20 cellular contexts compared by ENCODE assay signal in the genomic region with DNA sequence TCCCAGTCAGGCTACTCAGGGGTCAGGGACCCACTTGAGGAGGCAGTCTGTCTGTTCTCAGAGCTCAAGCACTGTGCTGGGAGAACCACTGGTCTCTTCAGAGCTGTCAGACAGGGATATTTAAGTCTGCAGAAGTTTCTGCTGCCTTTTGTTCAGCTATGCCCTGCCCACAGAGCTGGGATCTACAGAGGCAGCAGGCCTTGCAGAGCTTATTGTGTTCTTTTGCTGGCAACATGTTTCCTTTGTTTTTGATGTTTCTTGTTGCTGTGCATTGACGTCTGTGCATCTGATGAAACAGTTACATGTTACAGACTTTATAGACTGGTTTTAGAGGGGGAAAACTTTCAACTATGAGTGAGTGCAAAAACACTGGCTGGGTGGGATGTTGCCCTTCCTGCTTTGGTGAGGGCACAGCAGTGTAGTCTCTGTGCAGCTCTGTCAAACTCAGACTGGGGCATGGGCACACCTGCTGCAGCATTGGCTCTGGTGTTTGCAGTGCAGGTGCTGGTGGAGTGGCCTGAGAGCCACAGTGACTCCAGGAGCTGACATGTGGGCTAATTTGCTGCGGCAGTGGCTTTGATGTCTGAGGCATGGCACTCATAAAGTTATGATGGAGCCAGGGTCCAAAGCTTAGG. TPM values are rescaled to one million over a fixed set of nuclear protein-coding genes. Genes with fewer than 3 reads are reported as not detected.
DNase-seq lines count a peak whose midpoint lies in the region; ATAC-seq, FAIRE-seq and TF ChIP-seq lines count a peak whose summit lies in the region.
"Had no signal": no experiment of that assay in that cellular context is flagged by ENCODE, and none has a peak within 500 bp of the region (broad histone marks: within the 10 kb centered on the region; RNA-seq: fewer than 3 reads in every experiment).

No MANE protein-coding gene starts in this region.

- H2BK120ac ChIP-seq in H1 (replicated peaks; ENCODE audit: low read depth, low read length): no peak overlapping the region

- H3K14ac ChIP-seq in H1 (ENCODE audit: insufficient read length): no peak overlapping the region

- H3K4ac ChIP-seq in H1 (replicated peaks; ENCODE audit: insufficient read length, low read depth, low read length): no peak overlapping the region

- no peak for TF ChIP-seq EP300 in H1 (IDR thresholded peaks at IDR 0.05; ENCODE audit: borderline replicate concordance in 1 of 2, low read depth in 2 of 2, low read length in 2 of 2)

- peaks cover 13% of the 10 kb centered on the region for H3K36me3 Mint-ChIP-seq in activated naive CD8-positive, alpha-beta T cell treated with anti-CD3 and anti-CD28 coated beads, Interleukin-2, amount 10 ng/mL, durations not matched to agents 7 days and 5 days
- H3K36me3 Mint-ChIP-seq in activated naive CD8-positive, alpha-beta T cell treated with anti-CD3 and anti-CD28 coated beads for 36 hours: no peaks in the 10 kb centered on the region

- H2AK5ac ChIP-seq in H1 (ENCODE audit: low read depth, low read length): peak overlapping the region; percentile 70; the same call in 1 of the 2 replicates

- no peak overlapping the region for H4K91ac ChIP-seq in H1 (replicated peaks; ENCODE audit: insufficient read length, low read length)

- no peaks in the 10 kb centered on the region for H3K23me2 ChIP-seq in H1 (ENCODE audit: low read depth, low read length)

- no peak overlapping the region for H3K4me2 ChIP-seq in H1 (ENCODE audit: insufficient read depth in 1 of 2, low read depth in 2 of 2, low read length in 2 of 2)

- H2BK5ac ChIP-seq in H1 (ENCODE audit: low read depth, low read length): peak overlapping the region; percentile 45

- H4K5ac ChIP-seq in H1 (ENCODE audit: insufficient read length, low read depth, low read length): no peak overlapping the region

- no peaks in the 10 kb centered on the region for H3K79me2 ChIP-seq in H1 (ENCODE audit: control insufficient read depth in 1 of 2, insufficient read depth in 2 of 2, low read length in 2 of 2)

- FAIRE-seq in H1 (lab: Jason Lieb, UNC): no peak

- no peak overlapping the region for H2AFZ ChIP-seq in H1 (ENCODE audit: low read length)

- H3K27ac ChIP-seq in H1 (ENCODE audit: low read depth, low read length): no peak overlapping the region
- H3K27ac ChIP-seq in aorta (ENCODE audit: low read depth in 1 of 2, low read length in 2 of 2): no peak overlapping the region

- H3K79me1 ChIP-seq in H1 (ENCODE audit: low read depth, low read length): no peaks in the 10 kb centered on the region

- DNase-seq in activated naive CD8-positive, alpha-beta T cell treated with anti-CD3 and anti-CD28 coated beads, Interleukin-2, amount 10 ng/mL, durations not matched to agents 7 days and 5 days: peak; percentile 40
- DNase-seq in activated naive CD8-positive, alpha-beta T cell treated with anti-CD3 and anti-CD28 coated beads for 36 hours: no peak
- DNase-seq in LNCaP clone FGC (ENCODE audit: low read depth): peak; percentile 1
- no peak for DNase-seq in H1 (ENCODE audit: low read depth in 1 of 2, low spot score in 2 of 2)
- DNase-seq in aorta: peak in 1 of 2 donors; percentile 45
- DNase-seq in GM03348 (ENCODE audit: low spot score): no peak
- DNase-seq: GOT3, KBM-7, NCI-H1436, NCI-H2029, NCI-H2171, NCI-H446, NCI-H69, OCI-M1, RPMI8226, SIG-M5 had no signal

- H3K9ac ChIP-seq in H1 (replicated peaks in 1 of 4; ENCODE audit: extremely low read depth in 1 of 4, low read depth in 3 of 4, low read length in 3 of 4): no peak overlapping the region

- H3K56ac ChIP-seq in H1 (replicated peaks; ENCODE audit: insufficient read length, low read depth, low read length): no peak overlapping the region

- H3K4me1 ChIP-seq in H1 (replicated peaks in 1 of 4; ENCODE audit: control insufficient read depth in 3 of 4, insufficient read depth in 4 of 4, low read length in 3 of 4) (peaks cover 0 to 9% (median 5%) of the 10 kb centered on the region in 4 experiments; a peak in 4 of 7 replicates), aorta (ENCODE audit: control insufficient read depth in 1 of 2, insufficient read depth in 2 of 2, low read length in 2 of 2) (no peaks in the 10 kb centered on the region)

- WGBS in H1 (ENCODE audit: extremely low coverage in 1 of 2, insufficient coverage in 1 of 2, insufficient read length in 1 of 2, insufficient replicate concordance in 2 of 2, low coverage in 1 of 2, low lambda C conversion rate in 2 of 2, missing lambda C conversion rate in 1 of 2), 2 experiments: 91% methylated on average over 2 of the region's 2 CpGs; no CpG with 5 or more reads in 1 of the 2 experiments
- WGBS in aorta, 2 donors: 76 to 77% methylated on average over 2 of the region's 2 CpGs

- peak overlapping the region; percentile 72 for H2BK20ac ChIP-seq in H1 (ENCODE audit: low read length)

- H2BK12ac ChIP-seq in H1 (ENCODE audit: low read depth, low read length): peak overlapping the region; percentile 82

- H4K20me1 ChIP-seq in H1 (replicated peaks in 1 of 2; ENCODE audit: control insufficient read depth in 1 of 2, insufficient read depth in 2 of 2, low read length in 2 of 2): no peaks in the 10 kb centered on the region

- POLR2A ChIA-PET in activated naive CD8-positive, alpha-beta T cell treated with anti-CD3 and anti-CD28 coated beads, Interleukin-2, amount 10 ng/mL, durations not matched to agents 7 days and 5 days (lab: Charles Lee): interaction anchor here (0.9 to 2.5 kb wide), 2 partner anchors 10 to 13 kb away, joined by 3 to 15 read pairs; no protein-coding TSS in a partner anchor
- POLR2A ChIA-PET in H1 (lab: Charles Lee; ENCODE audit: partially characterized antibody): interaction anchor here (1.5 kb wide), 2 partner anchors 10 to 21 kb away, joined by 3 to 4 read pairs; no protein-coding TSS in a partner anchor

- no peak overlapping the region for H4K8ac ChIP-seq in H1 (ENCODE audit: extremely low read depth, insufficient read depth, low read length)

- CTCF ChIA-PET in H1 (lab: Charles Lee; ENCODE audit: partially characterized antibody): interaction anchor here (0.7 to 1.4 kb wide), 4 partner anchors 11 to 26 kb away, joined by 3 to 4 read pairs (median 4); a partner anchor contains a TSS

- intact Hi-C loops in aorta (cut with DNase I): no loop called here

- H3K9me3 ChIP-seq in H1 (ENCODE audit: insufficient read depth in 2 of 2, low read depth in 1 of 2, low read length in 1 of 2): no peaks in the 10 kb centered on the region
- peaks cover 1% of the 10 kb centered on the region for H3K9me3 ChIP-seq in aorta (ENCODE audit: control insufficient read depth, low read length)

- TF ChIP-seq RAD21 in H1 (IDR thresholded peaks at IDR 0.05 in 1 of 2, conservative IDR thresholded peaks at IDR 0.05 in 1 of 2; ENCODE audit: low read depth in 2 of 2, low read length in 2 of 2): no peak

- H3K4me3 Mint-ChIP-seq in activated naive CD8-positive, alpha-beta T cell treated with anti-CD3 and anti-CD28 coated beads, Interleukin-2, amount 10 ng/mL, durations not matched to agents 7 days and 5 days: peak overlapping the region; percentile 57
- H3K4me3 Mint-ChIP-seq in activated naive CD8-positive, alpha-beta T cell treated with anti-CD3 and anti-CD28 coated beads for 36 hours: no peak overlapping the region
- H3K4me3 Mint-ChIP-seq: CD8-positive, alpha-beta memory T cell had no signal

- no peak overlapping the region for H3K4me3 ChIP-seq in LNCaP clone FGC (ENCODE audit: low read depth, low read length)
- H3K4me3 ChIP-seq in H1 (ENCODE audit: extremely low read depth in 1 of 4, insufficient read depth in 2 of 4, low read depth in 3 of 4, low read length in 4 of 4): no peak overlapping the region
- H3K4me3 ChIP-seq in aorta (ENCODE audit: low read length in 2 of 2): no peak overlapping the region

- H3K18ac ChIP-seq in H1 (ENCODE audit: extremely low read depth, low read length): no peak overlapping the region

- no peak overlapping the region for H3K23ac ChIP-seq in H1 (ENCODE audit: insufficient read length)

- peaks cover 21% of the 10 kb centered on the region for H3K4me1 Mint-ChIP-seq in activated naive CD8-positive, alpha-beta T cell treated with anti-CD3 and anti-CD28 coated beads, Interleukin-2, amount 10 ng/mL, durations not matched to agents 7 days and 5 days
- H3K4me1 Mint-ChIP-seq in activated naive CD8-positive, alpha-beta T cell treated with anti-CD3 and anti-CD28 coated beads for 36 hours: peaks cover 11% of the 10 kb centered on the region

- H3K27ac Mint-ChIP-seq in activated naive CD8-positive, alpha-beta T cell treated with anti-CD3 and anti-CD28 coated beads, Interleukin-2, amount 10 ng/mL, durations not matched to agents 7 days and 5 days: peak overlapping the region; percentile 87
- no peak overlapping the region for H3K27ac Mint-ChIP-seq in activated naive CD8-positive, alpha-beta T cell treated with anti-CD3 and anti-CD28 coated beads for 36 hours

- peak; percentile 37 for ATAC-seq in activated naive CD8-positive, alpha-beta T cell treated with anti-CD3 and anti-CD28 coated beads, Interleukin-2, amount 10 ng/mL, durations not matched to agents 7 days and 5 days (ENCODE audit: low read depth)
- ATAC-seq in aorta (ENCODE audit: low FRiP score): peak; percentile 22
- no peak for ATAC-seq in HG03354 (IDR thresholded peaks at IDR 0.05; ENCODE audit: poor library complexity, severe bottlenecking, unreplicated experiment)

- no peak for TF ChIP-seq CTCF in LNCaP clone FGC (IDR thresholded peaks at IDR 0.05; ENCODE audit: control insufficient read depth, extremely low read depth, insufficient read depth)
- TF ChIP-seq CTCF in H1 (IDR thresholded peaks at IDR 0.05; ENCODE audit: control extremely low read depth in 1 of 3, insufficient read depth in 1 of 3, low read depth in 1 of 3, low read length in 3 of 3): no peak

- H2BK15ac ChIP-seq in H1 (ENCODE audit: low read length): peak overlapping the region; percentile 88; the same call in 1 of the 2 replicates

- H3K27me3 ChIP-seq in H1 (replicated peaks in 1 of 4; ENCODE audit: control insufficient read depth in 3 of 4, extremely low read depth in 1 of 4, insufficient read depth in 3 of 4, low read length in 3 of 4) (no peaks in the 10 kb centered on the region), aorta (ENCODE audit: control insufficient read depth in 1 of 2, insufficient read depth in 2 of 2, low read length in 1 of 2) (no peaks in the 10 kb centered on the region)

- peaks cover 9% of the 10 kb centered on the region for H3K9me3 Mint-ChIP-seq in activated naive CD8-positive, alpha-beta T cell treated with anti-CD3 and anti-CD28 coated beads, Interleukin-2, amount 10 ng/mL, durations not matched to agents 7 days and 5 days
- H3K9me3 Mint-ChIP-seq in activated naive CD8-positive, alpha-beta T cell treated with anti-CD3 and anti-CD28 coated beads for 36 hours: peaks cover 1% of the 10 kb centered on the region

- H3K27me3 Mint-ChIP-seq in activated naive CD8-positive, alpha-beta T cell treated with anti-CD3 and anti-CD28 coated beads, Interleukin-2, amount 10 ng/mL, durations not matched to agents 7 days and 5 days: peaks cover 25% of the 10 kb centered on the region
- H3K27me3 Mint-ChIP-seq in activated naive CD8-positive, alpha-beta T cell treated with anti-CD3 and anti-CD28 coated beads for 36 hours: peaks cover 13% of the 10 kb centered on the region

- TF ChIP-seq POLR2A in H1 (IDR thresholded peaks at IDR 0.05; ENCODE audit: control extremely low read depth in 1 of 2, low read depth in 2 of 2, low read length in 2 of 2): no peak

- H3K36me3 ChIP-seq in H1 (ENCODE audit: control insufficient read depth in 2 of 4, insufficient read depth in 4 of 4, low read length in 3 of 4) (no peaks in the 10 kb centered on the region), aorta (ENCODE audit: control insufficient read depth in 1 of 2, insufficient read depth in 2 of 2, low read length in 1 of 2) (no peaks in the 10 kb centered on the region)

RNA-seq across cellular contexts. Expression of a gene that starts 26.8 kb away (rescaled TPM):
- total RNA-seq in activated naive CD8-positive, alpha-beta T cell treated with anti-CD3 and anti-CD28 coated beads, Interleukin-2, amount 10 ng/mL, durations not matched to agents 7 days and 5 days: not detected
- not detected for total RNA-seq in activated naive CD8-positive, alpha-beta T cell treated with anti-CD3 and anti-CD28 coated beads for 36 hours
- total RNA-seq in H1 (2021; fragmentation: NEBNext Ultra II Directional; extraction: Animal tissue kit (Norgen Biotek cat#: 25700)): not detected in 2 replicates
- polyA plus RNA-seq in H1 (2011; rRNA removed) (not detected in 2 replicates), aorta (not detected)
- not detected for polyA plus RNA-seq in H1 (2011; cell fraction: cytosol; rRNA removed)
- not detected for polyA plus RNA-seq in H1 (2011; cell fraction: nucleus; rRNA removed)
- not detected in 4 replicates for polyA plus RNA-seq in H1 (2012, experiment 1 of 2)
- polyA plus RNA-seq in H1 (2012, experiment 2 of 2): not detected
- 0.10 TPM for polyA plus RNA-seq in H1 (2013, experiment 1 of 2)
- polyA plus RNA-seq in H1 (2013, experiment 2 of 2): 0.06 TPM
- 0.10 TPM in 1 of 2 replicates, not detected in the other for polyA minus RNA-seq in H1 (2011; rRNA and poly(A)+ RNA removed)
- not detected for polyA minus RNA-seq in H1 (2011; cell fraction: cytosol; rRNA and poly(A)+ RNA removed)
- polyA minus RNA-seq in H1 (2011; cell fraction: nucleus; rRNA and poly(A)+ RNA removed): 0.70 TPM
- total RNA-seq in aorta: not detected
- total RNA-seq: CD8-positive, alpha-beta memory T cell; Daoy; M059J had no signal
- polyA plus RNA-seq: CD8-positive, alpha-beta memory T cell had no signal

RNA-seq across cellular contexts. Expression of a gene that starts 30.7 kb away (rescaled TPM):
- not detected for total RNA-seq in activated naive CD8-positive, alpha-beta T cell treated with anti-CD3 and anti-CD28 coated beads, Interleukin-2, amount 10 ng/mL, durations not matched to agents 7 days and 5 days
- not detected for total RNA-seq in activated naive CD8-positive, alpha-beta T cell treated with anti-CD3 and anti-CD28 coated beads for 36 hours
- total RNA-seq in H1 (2021; fragmentation: NEBNext Ultra II Directional; extraction: Animal tissue kit (Norgen Biotek cat#: 25700)): not detected in 2 replicates
- polyA plus RNA-seq in H1 (2011; rRNA removed) (0.03 and 0.14 TPM in 2 replicates), aorta (under 1 TPM in 1 of 2 donors, not detected in 1; 0.10 TPM)
- 0.18 TPM for polyA plus RNA-seq in H1 (2011; cell fraction: cytosol; rRNA removed)
- polyA plus RNA-seq in H1 (2011; cell fraction: nucleus; rRNA removed): 0.43 TPM
- 0.13 to 0.55 TPM (median 0.23 TPM) in 3 of 4 replicates, not detected in the other for polyA plus RNA-seq in H1 (2012, experiment 1 of 2)
- polyA plus RNA-seq in H1 (2012, experiment 2 of 2): not detected
- 0.20 TPM for polyA plus RNA-seq in H1 (2013, experiment 1 of 2)
- 0.11 TPM for polyA plus RNA-seq in H1 (2013, experiment 2 of 2)
- polyA minus RNA-seq in H1 (2011; rRNA and poly(A)+ RNA removed): 0.10 and 0.16 TPM in 2 replicates
- not detected for polyA minus RNA-seq in H1 (2011; cell fraction: cytosol; rRNA and poly(A)+ RNA removed)
- not detected for polyA minus RNA-seq in H1 (2011; cell fraction: nucleus; rRNA and poly(A)+ RNA removed)
- total RNA-seq in aorta: 1 to 10 TPM; 1.4 to 2.0 TPM
- total RNA-seq: CD8-positive, alpha-beta memory T cell; Daoy; M059J had no signal
- polyA plus RNA-seq: CD8-positive, alpha-beta memory T cell had no signal

RNA-seq across cellular contexts. Expression of a gene that starts 58.1 kb away (rescaled TPM):
- not detected for total RNA-seq in activated naive CD8-positive, alpha-beta T cell treated with anti-CD3 and anti-CD28 coated beads, Interleukin-2, amount 10 ng/mL, durations not matched to agents 7 days and 5 days
- total RNA-seq in activated naive CD8-positive, alpha-beta T cell treated with anti-CD3 and anti-CD28 coated beads for 36 hours: not detected
- not detected in 2 replicates for total RNA-seq in H1 (2021; fragmentation: NEBNext Ultra II Directional; extraction: Animal tissue kit (Norgen Biotek cat#: 25700))
- polyA plus RNA-seq in H1 (2011; rRNA removed) (0.03 TPM in 1 of 2 replicates, not detected in the other), aorta (1 to 10 TPM in 1 of 2 donors, under 1 TPM in 1; 0.74 to 7.9 TPM)
- polyA plus RNA-seq in H1 (2011; cell fraction: cytosol; rRNA removed): not detected
- polyA plus RNA-seq in H1 (2011; cell fraction: nucleus; rRNA removed): not detected
- polyA plus RNA-seq in H1 (2012, experiment 1 of 2): not detected in 4 replicates
- polyA plus RNA-seq in H1 (2012, experiment 2 of 2): not detected
- not detected for polyA plus RNA-seq in H1 (2013, experiment 1 of 2)
- not detected for polyA plus RNA-seq in H1 (2013, experiment 2 of 2)
- not detected in 2 replicates for polyA minus RNA-seq in H1 (2011; rRNA and poly(A)+ RNA removed)
- not detected for polyA minus RNA-seq in H1 (2011; cell fraction: cytosol; rRNA and poly(A)+ RNA removed)
- polyA minus RNA-seq in H1 (2011; cell fraction: nucleus; rRNA and poly(A)+ RNA removed): not detected
- 1 to 10 TPM; 4.2 to 5.6 TPM for total RNA-seq in aorta
- total RNA-seq: CD8-positive, alpha-beta memory T cell; Daoy; M059J had no signal
- polyA plus RNA-seq: CD8-positive, alpha-beta memory T cell had no signal

Comparison
In these comparisons a context has a peak if more than half of its experiments do, and no peak if none do; other contexts are left out.
1. DNase-seq: peak in activated naive CD8-positive, alpha-beta T cell treated with anti-CD3 and anti-CD28 coated beads, Interleukin-2, amount 10 ng/mL, durations not matched to agents 7 days and 5 days (single experiment) and LNCaP clone FGC (single experiment); none in activated naive CD8-positive, alpha-beta T cell treated with anti-CD3 and anti-CD28 coated beads for 36 hours (single experiment), H1 (0 of 2) and GM03348 (single experiment).